ENCODE assay signal across 27 cellular contexts in the genomic region with DNA sequence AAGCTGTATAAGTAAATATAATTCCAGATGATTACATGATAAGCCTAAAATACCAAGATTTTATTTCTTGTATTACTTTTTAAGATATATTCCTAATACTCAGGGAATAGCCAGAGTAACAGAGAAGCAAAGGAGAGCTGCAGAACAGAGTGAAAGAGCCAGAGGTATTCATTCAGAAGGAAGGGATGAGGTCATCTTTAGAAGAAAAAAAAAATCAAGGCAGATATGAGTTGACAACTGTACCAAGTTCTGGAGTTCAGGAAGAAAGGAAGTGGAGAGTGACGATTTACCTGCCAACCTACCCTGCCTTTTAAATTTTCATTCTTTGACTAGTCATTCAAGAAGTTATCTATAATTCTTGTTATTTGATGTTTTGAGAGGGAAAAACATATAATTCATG. TPM values are rescaled to one million over a fixed set of nuclear protein-coding genes. Genes with fewer than 3 reads are reported as not detected.
A peak's percentile ranks its signal among the peaks of the same experiment; 100 is the strongest.
DNase-seq lines count a peak whose midpoint lies in the region; ATAC-seq, FAIRE-seq and TF ChIP-seq lines count a peak whose summit lies in the region.
"Had no signal": no experiment of that assay in that cellular context is flagged by ENCODE, and none has a peak within 500 bp of the region (broad histone marks: within the 10 kb centered on the region; RNA-seq: fewer than 3 reads in every experiment).

No MANE protein-coding gene starts in this region.

- no peak overlapping the region for H2AFZ ChIP-seq in GM12878 (ENCODE audit: control insufficient read depth, low read depth, low read length)

- TF ChIP-seq CTCF in heart left ventricle (IDR thresholded peaks at IDR 0.05) = no peak
- no peak for TF ChIP-seq CTCF in right atrium auricular region (IDR thresholded peaks at IDR 0.05)
- no peak for TF ChIP-seq CTCF in GM12878 (IDR thresholded peaks at IDR 0.05 in 2 of 3, conservative IDR thresholded peaks at IDR 0.05 in 1 of 3; ENCODE audit: control insufficient read depth in 2 of 3, extremely low read depth in 1 of 3, insufficient read depth in 1 of 3, low read depth in 3 of 3, low read length in 3 of 3)
- no peak for TF ChIP-seq CTCF in upper lobe of right lung (IDR thresholded peaks at IDR 0.05)

- intact Hi-C loops in heart left ventricle (cut with DNase I) = no loop called here
- intact Hi-C loops in GM12878 (cut with micrococcal nuclease; ENCODE audit: unreplicated experiment) = no loop called here
- intact Hi-C loops in left ventricle myocardium superior (cut with micrococcal nuclease) = no loop called here
- intact Hi-C loops in upper lobe of right lung (cut with DNase I) = no loop called here

- in situ Hi-C loops in GM12878 (cut with MboI) = no loop called here

- POLR2A ChIA-PET in GM12878 (lab: Charles Lee) = no interaction called here

- no peaks in the 10 kb centered on the region for H3K27me3 ChIP-seq in heart left ventricle
- no peaks in the 10 kb centered on the region for H3K27me3 ChIP-seq in right atrium auricular region
- no peaks in the 10 kb centered on the region for H3K27me3 ChIP-seq in GM12878 (replicated peaks in 1 of 2; ENCODE audit: control insufficient read depth in 2 of 2, insufficient read depth in 2 of 2, low read length in 1 of 2)
- H3K27me3 ChIP-seq in upper lobe of right lung = no peaks in the 10 kb centered on the region
- H3K27me3 ChIP-seq: heart right ventricle, thyroid gland had no signal

- RAD21 ChIA-PET in GM12878 (lab: Charles Lee; ENCODE audit: unreplicated experiment) = interaction anchor here (0.6 kb wide), 1 partner anchor 74 kb away, joined by 3 read pairs; no protein-coding TSS in a partner anchor

- SMC1A ChIA-PET in GM12878 (lab: Charles Lee; ENCODE audit: uncharacterized antibody, unreplicated experiment) = interaction anchor here (0.8 to 1.2 kb wide), 4 partner anchors 9 to 412 kb away, joined by 3 to 5 read pairs (median 4); no protein-coding TSS in a partner anchor

- H3K36me3 ChIP-seq in heart left ventricle = no peaks in the 10 kb centered on the region
- no peaks in the 10 kb centered on the region for H3K36me3 ChIP-seq in right atrium auricular region
- H3K36me3 ChIP-seq in GM12878 (ENCODE audit: control insufficient read depth in 2 of 2, insufficient read depth in 2 of 2, low read length in 1 of 2) = no peaks in the 10 kb centered on the region
- no peaks in the 10 kb centered on the region for H3K36me3 ChIP-seq in upper lobe of right lung
- H3K36me3 ChIP-seq: heart right ventricle, thyroid gland had no signal

- H3K4me3 ChIP-seq in heart left ventricle (no peak overlapping the region), right atrium auricular region (no peak overlapping the region), GM12878 (no peak overlapping the region), upper lobe of right lung (no peak overlapping the region)
- H3K4me3 ChIP-seq: A549, heart right ventricle, skin epidermis, thyroid gland had no signal

- no peak for TF ChIP-seq RAD21 in GM12878 (IDR thresholded peaks at IDR 0.05; ENCODE audit: insufficient read depth, low read depth, low read length)

- H3K9me3 ChIP-seq in heart left ventricle (no peaks in the 10 kb centered on the region), right atrium auricular region (no peaks in the 10 kb centered on the region), GM12878 (replicated peaks; ENCODE audit: control insufficient read depth, insufficient read depth, low read length) (no peaks in the 10 kb centered on the region), upper lobe of right lung (no peaks in the 10 kb centered on the region)
- H3K9me3 ChIP-seq: A549, heart right ventricle, thyroid gland had no signal

- H3K4me2 ChIP-seq in GM12878 (ENCODE audit: control insufficient read depth, insufficient read depth) = no peak overlapping the region
- H3K4me2 ChIP-seq: A549 had no signal

- no TSS peak for BruUV-seq in GM12878 (replicated peaks; lab: Mats Ljungman, UMichigan)

- no peaks in the 10 kb centered on the region for H3K79me2 ChIP-seq in GM12878 (ENCODE audit: control insufficient read depth, insufficient read depth, low read length)

- peak in 3 of 4 donors; percentile 31 to 65 (median 41) for ATAC-seq in heart left ventricle
- no peak for ATAC-seq in GM12878
- ATAC-seq in left ventricle myocardium superior = peak; percentile 62
- no peak for ATAC-seq in upper lobe of right lung
- no peak for ATAC-seq in GM18909 (IDR thresholded peaks at IDR 0.05; ENCODE audit: poor library complexity, unreplicated experiment)
- ATAC-seq in HG03469 (IDR thresholded peaks at IDR 0.05; ENCODE audit: unreplicated experiment) = no peak
- no peak for ATAC-seq in HG03196 (IDR thresholded peaks at IDR 0.05; ENCODE audit: unreplicated experiment)
- ATAC-seq: A549; activated CD8-positive, alpha-beta T cell treated with anti-CD3 and anti-CD28 coated beads for 36 hours; CD8-positive, alpha-beta T cell; left colon; stimulated activated naive CD8-positive, alpha-beta T cell treated with anti-CD3 and anti-CD28 coated beads, Interleukin-15, amount 100 ng/mL, for 72 hours had no signal

- TF ChIP-seq POLR2A in heart left ventricle (IDR thresholded peaks at IDR 0.05) (no peak), GM12878 (IDR thresholded peaks at IDR 0.05; ENCODE audit: low read depth, low read length) (no peak)

- CTCF ChIA-PET in GM12878 (lab: Yijun Ruan, JAX) = interaction anchor here (1.4 kb wide), 1 partner anchor 182 kb away, joined by 3 read pairs; no protein-coding TSS in a partner anchor

- H3K27ac ChIP-seq in heart left ventricle (peak overlapping the region in 7 of 12 donors; percentile 2 to 53 (median 50)), right atrium auricular region (peak overlapping the region in 1 of 2 donors; percentile 38), GM12878 (ENCODE audit: control insufficient read depth, insufficient read depth) (no peak overlapping the region), upper lobe of right lung (peak overlapping the region; percentile 0)
- H3K27ac ChIP-seq: A549, skin epidermis, thyroid gland had no signal

- no peak for FAIRE-seq in GM12878 (lab: Jason Lieb, UNC)
- FAIRE-seq: A549, GM19239 had no signal

- H3K4me1 ChIP-seq in heart left ventricle = peaks cover 0 to 59% (median 20%) of the 10 kb centered on the region in 12 donors
- H3K4me1 ChIP-seq in right atrium auricular region = peaks cover 0 to 23% of the 10 kb centered on the region in 2 donors
- no peaks in the 10 kb centered on the region for H3K4me1 ChIP-seq in GM12878 (ENCODE audit: control insufficient read depth, insufficient read depth, low read length)
- H3K4me1 ChIP-seq in upper lobe of right lung = no peaks in the 10 kb centered on the region
- H3K4me1 ChIP-seq: A549, thyroid gland had no signal

- no peaks in the 10 kb centered on the region for H4K20me1 ChIP-seq in GM12878 (ENCODE audit: control insufficient read depth, insufficient read depth)

- 16 to 22% (median 17%) methylated on average over 1 of the region's 1 CpG for WGBS in heart left ventricle, 4 donors
- WGBS in GM12878 (ENCODE audit: insufficient coverage, insufficient replicate concordance, low lambda C conversion rate, missing lambda C conversion rate) = 25% methylated on average over 1 of the region's 1 CpG

- DNase-seq in heart left ventricle (no peak), right atrium auricular region (ENCODE audit: low spot score) (no peak), GM12878 (ENCODE audit: low read depth, low spot score) (no peak), left ventricle myocardium superior (no peak), upper lobe of right lung (no peak)
- DNase-seq: activated CD4-positive, alpha-beta T cell treated with anti-CD3 and anti-CD28 coated beads for 1 hour; activated CD8-positive, alpha-beta T cell treated with anti-CD3 and anti-CD28 coated beads for 36 hours; anterior cingulate cortex; CD8-positive, alpha-beta T cell; cerebellar nuclear complex; GDM1; H7; heart right ventricle; Karpas-422; left colon; NCI-H1436; NCI-H345; RPMI8226; stimulated activated CD8-positive, alpha-beta memory T cell treated with anti-CD3 and anti-CD28 coated beads, Interleukin-4, amount 100 ng/mL, for 48 hours; stimulated activated naive CD8-positive, alpha-beta T cell treated with anti-CD3 and anti-CD28 coated beads, Interleukin-15, amount 100 ng/mL, for 72 hours; thyroid gland had no signal

- no peak for TF ChIP-seq EP300 in GM12878 (IDR thresholded peaks at IDR 0.05; ENCODE audit: borderline replicate concordance in 1 of 2, control insufficient read depth in 1 of 2, low read depth in 2 of 2, low read length in 2 of 2)

- no peak overlapping the region for H3K9ac ChIP-seq in GM12878 (ENCODE audit: control insufficient read depth, insufficient read depth, low read length)

TF ChIP-seq in GM12878, 131 proteins besides CTCF, POLR2A, EP300 and RAD21:
- TF ChIP-seq ATF7 (IDR thresholded peaks at IDR 0.05; ENCODE audit: low read depth) = 0 out of 2 replicates have a peak, but pooled peaks have one; percentile 27
- TF ChIP-seq CBX3 (IDR thresholded peaks at IDR 0.05; ENCODE audit: borderline replicate concordance, low read depth) = no peak

RNA-seq across cellular contexts. Expression of a gene that starts 28.8 kb away (rescaled TPM):
- total RNA-seq in heart left ventricle (100 to 1,000 TPM in 1 of 9 donors, 10 to 100 TPM in 8; 35.6 to 103 (median 51.7) TPM), right atrium auricular region (10 to 100 TPM; 34.3 to 41.6 TPM), GM12878 (2014; rRNA removed) (0.56 and 2.0 TPM in 2 replicates), GM12878 (2014; rRNA removed; fragmentation: Illumina TruSeq; extraction: Trizol) (0.64 and 0.67 TPM in 2 replicates), GM12878 (2021) (1.2 and 2.7 TPM in 2 replicates), left ventricle myocardium superior (53.0 TPM), upper lobe of right lung (69.5 TPM)
- polyA plus RNA-seq in heart left ventricle (10 to 100 TPM; 13.9 to 17.3 TPM), GM12878 (2011; rRNA removed) (10.3 and 14.1 TPM in 2 replicates), GM12878 (2014; fragmentation: Illumina TruSeq; extraction: Trizol) (0.35 and 1.1 TPM in 2 replicates), GM12878 (2014; fragmentation: Nextera tagmentation; extraction: Ambion mirVana) (under 1 TPM; 0.26 to 0.66 TPM), GM12878 (2014; rRNA removed) (0.67 and 0.72 TPM in 2 replicates), GM12878 (2016; fragmentation: Nextera tagmentation; extraction: Ambion mirVana) (1 to 10 TPM; 1.6 TPM)
- 39.6 and 44.5 TPM in 2 replicates for total RNA-seq in GM12878 (2013; cell fraction: nucleolus; rRNA removed)
- polyA plus RNA-seq in GM12878 (2011; ENCODE audit: low read depth) = 0.04 TPM
- 7.1 and 10.2 TPM in 2 replicates for polyA plus RNA-seq in GM12878 (2011; cell fraction: cytosol; rRNA removed)
- polyA plus RNA-seq in GM12878 (2011; cell fraction: nucleus; rRNA removed) = 28.6 and 29.1 TPM in 2 replicates
- 0.10 and 0.11 TPM in 2 replicates for polyA plus RNA-seq in GM12878 (2012)
- polyA minus RNA-seq in GM12878 (2011; rRNA and poly(A)+ RNA removed) = 49.2 and 80.0 TPM in 2 replicates
- 22.2 and 29.9 TPM in 2 replicates for polyA minus RNA-seq in GM12878 (2011; cell fraction: cytosol; rRNA and poly(A)+ RNA removed)
- 38.2 and 59.5 TPM in 2 replicates for polyA minus RNA-seq in GM12878 (2011; cell fraction: nucleus; rRNA and poly(A)+ RNA removed)
- total RNA-seq: CD8-positive, alpha-beta T cell had no signal

Comparison
In these comparisons a context has a peak if more than half of its experiments do, and no peak if none do; other contexts are left out.
1. ATAC-seq: peak in heart left ventricle (3 of 4) and left ventricle myocardium superior (single experiment); none in GM12878 (single experiment), upper lobe of right lung (single experiment), GM18909 (single experiment), HG03469 (single experiment) and HG03196 (single experiment).